In the genomic region with DNA sequence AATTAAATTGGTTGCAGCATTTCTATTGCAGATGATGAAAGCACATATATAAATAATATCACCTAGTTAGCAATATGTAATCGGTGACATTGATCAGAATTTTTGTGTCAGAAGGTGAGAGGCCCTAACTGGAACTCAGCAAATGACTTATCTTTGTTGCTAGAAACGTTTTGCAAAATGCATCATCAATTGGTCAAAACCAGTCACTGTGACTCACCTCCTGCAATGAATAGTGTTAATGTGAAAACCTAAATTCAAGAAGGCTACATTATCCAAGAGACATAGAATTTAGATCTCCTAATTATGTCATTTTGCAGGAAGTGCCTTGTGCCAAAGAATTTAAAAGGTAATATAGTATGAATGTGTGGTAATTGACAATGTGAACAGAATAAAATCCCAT, we compare ENCODE assay signal across 1 cellular context.
TF ChIP-seq lines count a peak whose summit lies in the region.

No MANE protein-coding gene starts in this region.

TF ChIP-seq in GM12878, 131 proteins besides CTCF, POLR2A, EP300 and RAD21 (continued from another document):
- no peak for TF ChIP-seq MYB (IDR thresholded peaks at IDR 0.05; ENCODE audit: borderline replicate concordance, low read depth, low read length)
- no peak for TF ChIP-seq BCL11A (IDR thresholded peaks at IDR 0.05; ENCODE audit: low read depth, low read length)
